Comparison of ENCODE assay signal across 19 cellular contexts in the genomic region with DNA sequence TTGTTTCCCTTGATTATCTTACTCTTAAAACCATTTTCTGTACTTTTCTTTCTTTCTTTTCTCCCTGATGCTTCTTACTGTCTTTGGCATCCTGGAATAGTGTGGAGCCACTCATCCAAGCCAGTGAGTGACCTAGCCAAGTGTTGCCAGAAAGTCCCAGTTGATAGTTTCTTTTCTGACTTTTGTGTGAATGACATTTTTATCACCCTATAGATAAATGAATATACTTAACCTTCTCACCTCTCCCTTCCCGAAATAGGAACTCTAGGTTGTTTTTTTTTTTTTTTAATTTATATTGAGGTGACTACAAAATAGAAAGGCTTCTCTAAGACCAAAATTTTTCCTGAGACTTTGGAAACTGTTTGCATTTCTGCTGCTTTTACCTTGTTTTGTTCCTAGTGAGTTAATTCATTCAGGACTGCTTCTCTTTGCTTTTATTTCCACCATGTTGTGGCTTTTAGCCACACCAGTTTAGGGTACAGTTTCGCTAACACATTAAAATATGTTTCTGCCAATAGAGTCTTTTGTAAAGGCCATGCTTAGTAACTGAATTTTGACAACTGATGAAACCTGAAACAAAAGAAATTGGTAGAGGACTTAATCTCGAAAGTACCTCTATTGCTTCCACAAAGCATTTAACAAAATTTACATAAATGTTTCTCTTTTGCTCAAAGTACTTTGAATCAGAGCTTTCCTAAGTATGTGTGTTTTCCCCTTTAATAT.
DNase-seq lines count a peak whose midpoint lies in the region; ATAC-seq and TF ChIP-seq lines count a peak whose summit lies in the region.
"Had no signal": no experiment of that assay in that cellular context is flagged by ENCODE, and none has a peak within 500 bp of the region (broad histone marks: within the 10 kb centered on the region; RNA-seq: fewer than 3 reads in every experiment).

No MANE protein-coding gene starts in this region.

- no peak overlapping the region for H3K4me3 ChIP-seq in GM23338
- no peak overlapping the region for H3K4me3 ChIP-seq in IMR-90 (ENCODE audit: insufficient read depth, low read depth, low read length)
- H3K4me3 ChIP-seq: HAP-1, mucosa of descending colon had no signal

- no peak overlapping the region for H3K18ac ChIP-seq in IMR-90 (ENCODE audit: low read depth, low read length)

- H3K4me1 ChIP-seq in GM23338 (ENCODE audit: insufficient read depth) (no peaks in the 10 kb centered on the region), IMR-90 (ENCODE audit: control insufficient read depth, insufficient read depth, low read length) (peaks cover 3% of the 10 kb centered on the region; the same call in 1 of the 2 replicates)
- H3K4me1 ChIP-seq: parathyroid adenoma had no signal

- no peaks in the 10 kb centered on the region for H3K9me3 Mint-ChIP-seq in activated T-cell treated with anti-CD3 and anti-CD28 coated beads, Interleukin-2, amount 50 U/mL, for 24 hours
- no peaks in the 10 kb centered on the region for H3K9me3 Mint-ChIP-seq in GM23338
- no peaks in the 10 kb centered on the region for H3K9me3 Mint-ChIP-seq in stimulated activated effector memory CD8-positive, alpha-beta T cell treated with anti-CD3 and anti-CD28 coated beads, Interleukin-12 subunit alpha, Interleukin-12 subunit beta, amount 100 ng/mL, for 72 hours
- H3K9me3 Mint-ChIP-seq: activated naive CD4-positive, alpha-beta T cell treated with anti-CD3 and anti-CD28 coated beads, Interleukin-2, amount 50 U/mL, for 24 hours had no signal

- H3K9me3 ChIP-seq in IMR-90 (ENCODE audit: control insufficient read depth, insufficient read depth, low read length), result no peaks in the 10 kb centered on the region
- H3K9me3 ChIP-seq: HAP-1, mucosa of descending colon had no signal

- BruUV-seq in IMR-90 (replicated peaks; lab: Mats Ljungman, UMichigan), result no TSS peak

- H3K36me3 ChIP-seq in GM23338 (ENCODE audit: insufficient read depth) (peaks cover 4% of the 10 kb centered on the region; the same call in 1 of the 2 replicates), IMR-90 (ENCODE audit: control insufficient read depth, insufficient read depth, low read length) (peaks cover 14% of the 10 kb centered on the region)
- H3K36me3 ChIP-seq: HAP-1 had no signal

- no peaks in the 10 kb centered on the region for H3K9me2 ChIP-seq in GM23338 (ENCODE audit: insufficient read depth)

- peak overlapping the region; percentile 90; the same call in 1 of the 3 replicates for H2BK15ac ChIP-seq in IMR-90 (ENCODE audit: low read depth, low read length)

- H4K8ac ChIP-seq in IMR-90 (ENCODE audit: low read depth in 2 of 2, low read length in 2 of 2), result peak overlapping the region in 1 of 2 experiments; percentile 79; a peak in 1 of 4 replicates

- in situ Hi-C loops in IMR-90 (cut with MboI; ENCODE audit: low sequenced_read_pairs), result no loop called here

- H3K79me2 ChIP-seq in GM23338 (replicated peaks; ENCODE audit: insufficient read depth), result no peaks in the 10 kb centered on the region
- H3K79me2 ChIP-seq: parathyroid adenoma had no signal

- no peak overlapping the region for H4K91ac ChIP-seq in IMR-90 (ENCODE audit: insufficient read depth, low read depth, low read length)

- H3K27ac ChIP-seq in GM23338 (ENCODE audit: low read depth) (no peak overlapping the region; the same call in 1 of the 2 replicates), IMR-90 (ENCODE audit: insufficient read depth, low read length) (no peak overlapping the region)
- H3K27ac ChIP-seq: parathyroid adenoma had no signal

- peak overlapping the region; percentile 86; the same call in 1 of the 2 replicates for H2BK120ac ChIP-seq in IMR-90 (ENCODE audit: low read depth, low read length)

- no peak overlapping the region for H3K9ac ChIP-seq in IMR-90 (ENCODE audit: low read depth, low read length)
- H3K9ac ChIP-seq: parathyroid adenoma had no signal

- peak overlapping the region; percentile 93; the same call in 1 of the 2 replicates for H3K14ac ChIP-seq in IMR-90 (replicated peaks; ENCODE audit: low read depth, low read length)

- H4K20me1 ChIP-seq in GM23338 (replicated peaks; ENCODE audit: insufficient read depth), result no peaks in the 10 kb centered on the region
- H4K20me1 ChIP-seq in IMR-90 (ENCODE audit: insufficient read depth, low read length), result no peaks in the 10 kb centered on the region

- H2AK9ac ChIP-seq in IMR-90 (replicated peaks; ENCODE audit: low read depth, low read length, poor library complexity), result no peak overlapping the region

- no peak overlapping the region for H3K4me3 Mint-ChIP-seq in activated T-cell treated with anti-CD3 and anti-CD28 coated beads, Interleukin-2, amount 50 U/mL, for 24 hours
- H3K4me3 Mint-ChIP-seq in GM23338, result no peak overlapping the region
- H3K4me3 Mint-ChIP-seq in stimulated activated effector memory CD8-positive, alpha-beta T cell treated with anti-CD3 and anti-CD28 coated beads, Interleukin-12 subunit alpha, Interleukin-12 subunit beta, amount 100 ng/mL, for 72 hours, result no peak overlapping the region
- H3K4me3 Mint-ChIP-seq: activated naive CD4-positive, alpha-beta T cell treated with anti-CD3 and anti-CD28 coated beads, Interleukin-2, amount 50 U/mL, for 24 hours had no signal

- dilution Hi-C loops in IMR-90 (cut with HindIII; ENCODE audit: low sequenced_read_pairs, unreplicated experiment), result no loop called here

- no peak overlapping the region for H4K5ac ChIP-seq in IMR-90 (ENCODE audit: low read depth, low read length)

- ATAC-seq in GM23338 (no peak), IMR-90 (ENCODE audit: low read depth) (no peak)
- ATAC-seq in stimulated activated effector memory CD8-positive, alpha-beta T cell treated with anti-CD3 and anti-CD28 coated beads, Interleukin-12 subunit alpha, Interleukin-12 subunit beta, amount 100 ng/mL, for 72 hours, result peak; percentile 55
- ATAC-seq: mucosa of descending colon had no signal

- intact Hi-C loops in IMR-90 (cut with micrococcal nuclease), result no loop called here

- peak overlapping the region; percentile 89; the same call in 1 of the 2 replicates for H2BK20ac ChIP-seq in IMR-90 (ENCODE audit: low read depth, low read length)

- no peak overlapping the region for H3K23ac ChIP-seq in IMR-90 (ENCODE audit: low read depth, low read length)

- H2BK5ac ChIP-seq in IMR-90 (ENCODE audit: low read depth, low read length, poor library complexity, severe bottlenecking), result peak overlapping the region; percentile 26

- H3K27ac Mint-ChIP-seq in activated T-cell treated with anti-CD3 and anti-CD28 coated beads, Interleukin-2, amount 50 U/mL, for 24 hours, result peak overlapping the region; percentile 75
- peak overlapping the region; percentile 79; the same call in 1 of the 2 replicates for H3K27ac Mint-ChIP-seq in GM23338
- no peak overlapping the region for H3K27ac Mint-ChIP-seq in stimulated activated effector memory CD8-positive, alpha-beta T cell treated with anti-CD3 and anti-CD28 coated beads, Interleukin-12 subunit alpha, Interleukin-12 subunit beta, amount 100 ng/mL, for 72 hours
- H3K27ac Mint-ChIP-seq: activated naive CD4-positive, alpha-beta T cell treated with anti-CD3 and anti-CD28 coated beads, Interleukin-2, amount 50 U/mL, for 24 hours had no signal

- CTCF ChIA-PET in IMR-90 (lab: Yijun Ruan, JAX), result no interaction called here

- H3K4ac ChIP-seq in IMR-90 (ENCODE audit: low read depth, low read length), result peak overlapping the region; percentile 60; the same call in 1 of the 2 replicates

- no peaks in the 10 kb centered on the region for H3F3A ChIP-seq in GM23338 (replicated peaks; ENCODE audit: low read depth)

- no peak overlapping the region for H3K56ac ChIP-seq in IMR-90 (ENCODE audit: extremely low read depth, insufficient read depth, low read length)

- H3K4me1 Mint-ChIP-seq in activated T-cell treated with anti-CD3 and anti-CD28 coated beads, Interleukin-2, amount 50 U/mL, for 24 hours (ENCODE audit: low read depth), result peaks cover 13% of the 10 kb centered on the region
- H3K4me1 Mint-ChIP-seq in GM23338, result peaks cover 10% of the 10 kb centered on the region
- peaks cover 14% of the 10 kb centered on the region for H3K4me1 Mint-ChIP-seq in stimulated activated effector memory CD8-positive, alpha-beta T cell treated with anti-CD3 and anti-CD28 coated beads, Interleukin-12 subunit alpha, Interleukin-12 subunit beta, amount 100 ng/mL, for 72 hours
- H3K4me1 Mint-ChIP-seq: activated naive CD4-positive, alpha-beta T cell treated with anti-CD3 and anti-CD28 coated beads, Interleukin-2, amount 50 U/mL, for 24 hours had no signal

- no peak overlapping the region for H3K4me2 ChIP-seq in GM23338
- H3K4me2 ChIP-seq in IMR-90 (ENCODE audit: low read depth, low read length), result no peak overlapping the region

- POLR2A ChIA-PET in IMR-90 (lab: Charles Lee; ENCODE audit: unreplicated experiment), result no interaction called here

- peaks cover 68% of the 10 kb centered on the region for H3K36me3 Mint-ChIP-seq in activated T-cell treated with anti-CD3 and anti-CD28 coated beads, Interleukin-2, amount 50 U/mL, for 24 hours (ENCODE audit: low read depth)
- peaks cover 15% of the 10 kb centered on the region; the same call in 2 of the 3 replicates for H3K36me3 Mint-ChIP-seq in GM23338 (ENCODE audit: low read depth)
- H3K36me3 Mint-ChIP-seq in stimulated activated effector memory CD8-positive, alpha-beta T cell treated with anti-CD3 and anti-CD28 coated beads, Interleukin-12 subunit alpha, Interleukin-12 subunit beta, amount 100 ng/mL, for 72 hours, result peaks cover 47% of the 10 kb centered on the region

- H3K27me3 Mint-ChIP-seq in activated T-cell treated with anti-CD3 and anti-CD28 coated beads, Interleukin-2, amount 50 U/mL, for 24 hours, result no peaks in the 10 kb centered on the region
- H3K27me3 Mint-ChIP-seq in GM23338 (ENCODE audit: insufficient read depth, low read depth, poor library complexity), result no peaks in the 10 kb centered on the region
- H3K27me3 Mint-ChIP-seq: activated naive CD4-positive, alpha-beta T cell treated with anti-CD3 and anti-CD28 coated beads, Interleukin-2, amount 50 U/mL, for 24 hours had no signal

- no peak for TF ChIP-seq POLR2A in IMR-90 (IDR thresholded peaks at IDR 0.05; ENCODE audit: low read depth, low read length)

- no peaks in the 10 kb centered on the region for H3K27me3 ChIP-seq in GM23338 (ENCODE audit: insufficient read depth)
- no peaks in the 10 kb centered on the region for H3K27me3 ChIP-seq in IMR-90 (ENCODE audit: control insufficient read depth, insufficient read depth, low read length)

- peak overlapping the region; percentile 85; the same call in 1 of the 2 replicates for H2AK5ac ChIP-seq in IMR-90 (ENCODE audit: low read depth, low read length)

- TF ChIP-seq CTCF in GM23338 (conservative IDR thresholded peaks at IDR 0.05; ENCODE audit: low read depth in 2 of 2), result no peak
- no peak for TF ChIP-seq CTCF in IMR-90 (conservative IDR thresholded peaks at IDR 0.05; ENCODE audit: low read depth, low read length)

- H3K79me1 ChIP-seq in IMR-90 (ENCODE audit: low read depth in 1 of 2, low read length in 2 of 2), result peaks cover 6 to 20% of the 10 kb centered on the region in 2 experiments; a peak in 3 of 4 replicates

- no peak for TF ChIP-seq RAD21 in IMR-90 (IDR thresholded peaks at IDR 0.05; ENCODE audit: low read length)

- no CpG with 5 or more reads among the region's 3 CpGs for WGBS in IMR-90 (ENCODE audit: extremely low coverage in 2 of 2, insufficient read length in 1 of 2), 2 experiments

- H2AFZ ChIP-seq in GM23338 (no peak overlapping the region), IMR-90 (replicated peaks; ENCODE audit: low read length, poor library complexity) (no peak overlapping the region)
- H2AFZ ChIP-seq: parathyroid adenoma had no signal

- no peak for DNase-seq in activated T-cell treated with anti-CD3 and anti-CD28 coated beads, Interleukin-2, amount 50 U/mL, for 24 hours
- DNase-seq in activated T-cell treated with anti-CD3 and anti-CD28 coated beads, Interleukin-2, amount 50 U/mL, for 1 hour, result no peak
- DNase-seq in GM23338 (ENCODE audit: low spot score), result no peak
- DNase-seq in IMR-90, result no peak
- no peak for DNase-seq in stimulated activated effector memory CD8-positive, alpha-beta T cell treated with anti-CD3 and anti-CD28 coated beads, Interleukin-12 subunit alpha, Interleukin-12 subunit beta, amount 100 ng/mL, for 72 hours (ENCODE audit: low spot score in 2 of 2)
- DNase-seq in NCI-H2171 treated with DMSO at 0.1 percent for 48 hours (lab: John Stamatoyannopoulos, UW), result no peak
- no peak for DNase-seq in NCI-H82 (lab: John Stamatoyannopoulos, UW)
- no peak for DNase-seq in pons (ENCODE audit: low spot score)
- DNase-seq: ACHN; caudate nucleus; COR-L47; mucosa of descending colon; NCI-H187; NCI-H774; SHP77 treated with DMSO at 0.1 percent for 48 hours; stimulated activated CD4-positive, alpha-beta T cell treated with anti-CD3 and anti-CD28 coated beads, Interleukin-15, amount 100 ng/mL, for 24 hours had no signal

- peaks cover 5% of the 10 kb centered on the region; the same call in 1 of the 2 replicates for H3K9me1 ChIP-seq in IMR-90 (ENCODE audit: insufficient read depth, low read length)
